20 cellular contexts compared by ENCODE assay signal in genomic region chr1:55916480-55916879, GRCh38.
A peak's percentile ranks its signal among the peaks of the same experiment; 100 is the strongest.
DNase-seq lines count a peak whose midpoint lies in the region; ATAC-seq and TF ChIP-seq lines count a peak whose summit lies in the region.
"Had no signal": no experiment of that assay in that cellular context is flagged by ENCODE, and none has a peak within 500 bp of the region (broad histone marks: within the 10 kb centered on the region; RNA-seq: fewer than 3 reads in every experiment).

No MANE protein-coding gene starts in this region.

- TF ChIP-seq CTCF in AG09309 (IDR thresholded peaks at IDR 0.05; ENCODE audit: control insufficient read depth, insufficient read depth, low read depth, low read length, missing control alignments) (no peak), cardiac fibroblast (IDR thresholded peaks at IDR 0.05; ENCODE audit: low read depth, low read length) (no peak)

- DNase-seq in AG09309 (ENCODE audit: low read depth) (peak; percentile 42), M059J (ENCODE audit: low read depth) (peak; percentile 52), cardiac fibroblast (ENCODE audit: low read depth in 2 of 2) (peak; percentile 53 to 80), iris pigment epithelial cell (ENCODE audit: low read depth) (peak; percentile 30), SKM-1 (lab: John Stamatoyannopoulos, UW; ENCODE audit: unreplicated experiment) (no peak)
- DNase-seq: activated CD4-positive, alpha-beta T cell treated with anti-CD3 and anti-CD28 coated beads, Interleukin-2, amount 50 U/mL, for 4 hours; activated T-cell treated with anti-CD3 and anti-CD28 coated beads, Interleukin-2, amount 50 U/mL, for 72 hours; BE2C; colonic mucosa; DMS53; hypothalamus; left cardiac atrium; NCI-H1417; NCI-H2227 treated with DMSO at 0.1 percent for 48 hours; small intestine; stimulated activated naive CD4-positive, alpha-beta T cell treated with Interleukin-2 at 50 U/mL for 16 hours; upper lobe of right lung had no signal

- ATAC-seq in HG02798 (IDR thresholded peaks at IDR 0.05; ENCODE audit: poor library complexity, unreplicated experiment) (no peak), HG03432 (IDR thresholded peaks at IDR 0.05; ENCODE audit: unreplicated experiment) (no peak), GM18873 (IDR thresholded peaks at IDR 0.05; ENCODE audit: low FRiP score, unreplicated experiment) (no peak)
- ATAC-seq: activated T-cell treated with anti-CD3 and anti-CD28 coated beads, Interleukin-2, amount 50 U/mL, for 72 hours; upper lobe of right lung had no signal

- H3K4me3 ChIP-seq in AG09309 (ENCODE audit: control insufficient read depth, low read depth, low read length) (no peak overlapping the region), cardiac fibroblast (replicated peaks in 1 of 2; ENCODE audit: low read depth in 2 of 2, low read length in 2 of 2) (no peak overlapping the region)
- H3K4me3 ChIP-seq: colonic mucosa, upper lobe of right lung had no signal
